In the genomic region with DNA sequence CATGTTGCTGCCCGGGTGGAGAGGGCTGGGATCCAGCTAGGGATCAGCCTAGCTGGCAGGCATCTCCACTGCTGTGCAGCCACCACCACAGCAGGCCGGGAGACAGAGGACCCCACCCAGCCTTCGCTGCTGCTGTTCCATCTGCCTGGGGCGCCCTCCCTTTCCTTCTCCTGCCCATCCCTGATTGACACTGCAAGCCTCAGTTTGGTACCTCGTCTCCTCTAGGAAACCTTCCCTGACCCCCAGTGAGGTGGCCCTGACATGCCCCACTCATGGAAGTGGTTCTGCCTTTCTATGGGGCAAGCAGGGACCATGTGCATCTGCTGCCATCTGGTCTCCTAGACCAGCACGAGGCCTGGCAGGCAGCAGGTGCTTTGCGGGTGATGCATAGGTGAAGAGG, we compare ENCODE assay signal across 23 cellular contexts. TPM values are rescaled to one million over a fixed set of nuclear protein-coding genes. Genes with fewer than 3 reads are reported as not detected.
A peak's percentile ranks its signal among the peaks of the same experiment; 100 is the strongest.
DNase-seq lines count a peak whose midpoint lies in the region; TF ChIP-seq lines count a peak whose summit lies in the region.
"Had no signal": no experiment of that assay in that cellular context is flagged by ENCODE, and none has a peak within 500 bp of the region (broad histone marks: within the 10 kb centered on the region; RNA-seq: fewer than 3 reads in every experiment).

No MANE protein-coding gene starts in this region.

- H3K27me3 Mint-ChIP-seq in activated T-cell treated with anti-CD3 and anti-CD28 coated beads, Interleukin-2, amount 50 U/mL, for 24 hours, result no peaks in the 10 kb centered on the region
- no peaks in the 10 kb centered on the region for H3K27me3 Mint-ChIP-seq in chondrocyte (ENCODE audit: low read depth)
- H3K27me3 Mint-ChIP-seq: B cell had no signal

- no peak overlapping the region for H3K27ac ChIP-seq in spleen
- H3K27ac ChIP-seq: A549 had no signal

- no peaks in the 10 kb centered on the region for H3K36me3 Mint-ChIP-seq in activated T-cell treated with anti-CD3 and anti-CD28 coated beads, Interleukin-2, amount 50 U/mL, for 24 hours (ENCODE audit: low read depth)
- no peaks in the 10 kb centered on the region for H3K36me3 Mint-ChIP-seq in chondrocyte (ENCODE audit: low read depth)
- H3K36me3 Mint-ChIP-seq: CD14-positive monocyte had no signal

- H3K4me3 Mint-ChIP-seq in activated T-cell treated with anti-CD3 and anti-CD28 coated beads, Interleukin-2, amount 50 U/mL, for 24 hours, result no peak overlapping the region
- no peak overlapping the region for H3K4me3 Mint-ChIP-seq in chondrocyte (ENCODE audit: unreplicated experiment)
- H3K4me3 Mint-ChIP-seq: B cell, CD14-positive monocyte, GM23338 had no signal

- WGBS in spleen, 5 donors, result 84 to 88% (median 85%) methylated on average over 7 of the region's 7 CpGs

- H3K27ac Mint-ChIP-seq in activated T-cell treated with anti-CD3 and anti-CD28 coated beads, Interleukin-2, amount 50 U/mL, for 24 hours, result peak overlapping the region; percentile 15
- H3K27ac Mint-ChIP-seq in chondrocyte (ENCODE audit: unreplicated experiment), result no peak overlapping the region
- H3K27ac Mint-ChIP-seq: B cell, GM23338 had no signal

- TF ChIP-seq CTCF in chondrocyte (IDR thresholded peaks at IDR 0.05) (no peak), spleen (IDR thresholded peaks at IDR 0.05 in 8 of 11, conservative IDR thresholded peaks at IDR 0.05 in 3 of 11) (no peak)

- H3K9me3 ChIP-seq in spleen, result no peaks in the 10 kb centered on the region
- H3K9me3 ChIP-seq: A549, HAP-1 had no signal

- no peak for TF ChIP-seq POLR2A in spleen (IDR thresholded peaks at IDR 0.05)

- no peak overlapping the region for H3K4me3 ChIP-seq in spleen
- H3K4me3 ChIP-seq: A549, GM23338, HAP-1 had no signal

- H3K9me3 Mint-ChIP-seq in activated T-cell treated with anti-CD3 and anti-CD28 coated beads, Interleukin-2, amount 50 U/mL, for 24 hours, result no peaks in the 10 kb centered on the region
- no peaks in the 10 kb centered on the region for H3K9me3 Mint-ChIP-seq in chondrocyte (ENCODE audit: low read depth)

- H3K4me1 Mint-ChIP-seq in activated T-cell treated with anti-CD3 and anti-CD28 coated beads, Interleukin-2, amount 50 U/mL, for 24 hours (ENCODE audit: low read depth), result peaks cover 9% of the 10 kb centered on the region
- no peaks in the 10 kb centered on the region for H3K4me1 Mint-ChIP-seq in chondrocyte (ENCODE audit: low read depth)
- H3K4me1 Mint-ChIP-seq: B cell, CD14-positive monocyte had no signal

- no peaks in the 10 kb centered on the region for H3K27me3 ChIP-seq in spleen (replicated peaks in 1 of 7)

- in situ Hi-C loops in G401 (cut with HindIII; ENCODE audit: low sequenced_read_pairs), result no loop called here

- no peaks in the 10 kb centered on the region for H3K36me3 ChIP-seq in spleen
- H3K36me3 ChIP-seq: HAP-1 had no signal

- no peaks in the 10 kb centered on the region for H3K4me1 ChIP-seq in spleen
- H3K4me1 ChIP-seq: A549, HAP-1 had no signal

- intact Hi-C loops in spleen (cut with DNase I; ENCODE audit: low total_unique reads) (no loop called here), head of caudate nucleus (cut with DNase I) (no loop called here)

- no peak for DNase-seq in activated T-cell treated with anti-CD3 and anti-CD28 coated beads, Interleukin-2, amount 50 U/mL, for 24 hours
- DNase-seq in activated T-cell treated with anti-CD3 and anti-CD28 coated beads, Interleukin-2, amount 50 U/mL, for 48 hours, result no peak
- peak; percentile 61 for DNase-seq in G401 (ENCODE audit: low spot score)
- peak; percentile 58 for DNase-seq in chondrocyte (ENCODE audit: low spot score)
- peak; percentile 57 for DNase-seq in spleen
- no peak for DNase-seq in head of caudate nucleus
- no peak for DNase-seq in NCI-H2107 treated with DMSO at 0.1 percent for 48 hours (lab: John Stamatoyannopoulos, UW; ENCODE audit: unreplicated experiment)
- DNase-seq: COR-L47, DMS 273 treated with DMSO at 0.1 percent for 48 hours, DND-41, KBM-7, MM.1S, NCI-H1048, NCI-H1417 treated with DMSO at 0.1 percent for 48 hours, NCI-H187, NCI-H345, NCI-H774 had no signal

RNA-seq across cellular contexts. Expression of gene DPYSL4, which starts 30.4 kb away (rescaled TPM):
- 4.9 and 6.0 TPM in 2 replicates for total RNA-seq in G401 (2014; rRNA removed; shearing (Covaris generic))
- 19.9 to 37.6 TPM (median 35.2 TPM) in 3 replicates for total RNA-seq in chondrocyte
- 1 to 10 TPM in 4 of 7 donors, under 1 TPM in 2, not detected in 1; 0.85 to 6.0 (median 1.6) TPM for total RNA-seq in spleen
- polyA plus RNA-seq in spleen, result 1 to 10 TPM in 1 of 3 donors, under 1 TPM in 2; 0.55 to 1.0 (median 0.96) TPM
- total RNA-seq: HT1080 had no signal
- polyA plus RNA-seq: CD14-positive monocyte had no signal

Comparison
In these comparisons a context has a peak if more than half of its experiments do, and no peak if none do; other contexts are left out.
1. DNase-seq: peak in G401 (single experiment), chondrocyte (single experiment) and spleen (single experiment); none in activated T-cell treated with anti-CD3 and anti-CD28 coated beads, Interleukin-2, amount 50 U/mL, for 24 hours (single experiment), activated T-cell treated with anti-CD3 and anti-CD28 coated beads, Interleukin-2, amount 50 U/mL, for 48 hours (0 of 2), head of caudate nucleus (0 of 42) and NCI-H2107 treated with DMSO at 0.1 percent for 48 hours (single experiment).